Comparison of ENCODE assay signal across 1 cellular context in genomic region chr9:108933641-108934322, GRCh38.
TF ChIP-seq lines count a peak whose summit lies in the region.

ELP1 (minus strand) TSS chr9:108934124; CDS start chr9:108931146, 2,978 bp downstream.

TF ChIP-seq in HepG2, 621 proteins besides CTCF, POLR2A, EP300 and RAD21 (continued from another document and continues in another):
- TF ChIP-seq ZNF646 (CRISPR knock-in tag; IDR thresholded peaks at IDR 0.05) (no peak), ZNF350 (CRISPR knock-in tag; IDR thresholded peaks at IDR 0.05; ENCODE audit: borderline replicate concordance, low read depth) (no peak), SALL1 (CRISPR knock-in tag; IDR thresholded peaks at IDR 0.05) (peak; percentile 67; the same call in 1 of the 2 replicates), PRDM15 (CRISPR knock-in tag; IDR thresholded peaks at IDR 0.05) (peak; percentile 33; the same call in 1 of the 2 replicates), TFE3 (CRISPR knock-in tag; IDR thresholded peaks at IDR 0.05) (no peak; the same call in 1 of the 2 replicates), ZNF12 (CRISPR knock-in tag; IDR thresholded peaks at IDR 0.05) (peak; percentile 63), CSRNP2 (CRISPR knock-in tag; conservative IDR thresholded peaks at IDR 0.05; ENCODE audit: low read depth) (no peak), ZNF292 (CRISPR knock-in tag; IDR thresholded peaks at IDR 0.05; ENCODE audit: borderline replicate concordance, low read depth) (peak; percentile 74), ZNF207 (IDR thresholded peaks at IDR 0.05; ENCODE audit: borderline replicate concordance) (no peak), ZBTB7B (CRISPR knock-in tag; IDR thresholded peaks at IDR 0.05) (peak; percentile 48; the same call in 1 of the 2 replicates), RXRA (CRISPR knock-in tag; IDR thresholded peaks at IDR 0.05) (peak; percentile 43; the same call in 1 of the 2 replicates), U2AF1 (optimal IDR thresholded peaks at IDR 0.05; ENCODE audit: low read depth, low read length) (peak; percentile 68), ZNF510 (CRISPR knock-in tag; IDR thresholded peaks at IDR 0.05; ENCODE audit: low read depth) (peak; percentile 59; the same call in 1 of the 2 replicates), ZEB1 (IDR thresholded peaks at IDR 0.05; ENCODE audit: insufficient replicate concordance, low read depth) (no peak), YEATS4 (CRISPR knock-in tag; IDR thresholded peaks at IDR 0.05; ENCODE audit: borderline replicate concordance) (peak; percentile 72), ZNF280D (CRISPR knock-in tag; IDR thresholded peaks at IDR 0.05) (no peak; the same call in 1 of the 2 replicates), CEBPB (IDR thresholded peaks at IDR 0.05; ENCODE audit: borderline replicate concordance, low read depth, low read length) (no peak), ZNF761 (CRISPR knock-in tag; conservative IDR thresholded peaks at IDR 0.05) (peak; percentile 64), KLF16 (CRISPR knock-in tag; IDR thresholded peaks at IDR 0.05) (peak in 1 of 2 experiments; percentile 73; a peak in 1 of 4 replicates), NFYB (CRISPR knock-in tag; IDR thresholded peaks at IDR 0.05) (no peak), ELF3 (CRISPR knock-in tag; IDR thresholded peaks at IDR 0.05) (peak; percentile 38; the same call in 1 of the 2 replicates), ZNF543 (CRISPR knock-in tag; IDR thresholded peaks at IDR 0.05) (peak; percentile 74; the same call in 1 of the 2 replicates), TFAP4 (IDR thresholded peaks at IDR 0.05; ENCODE audit: borderline replicate concordance, low read depth) (no peak; the same call in 1 of the 2 replicates)
